13 cellular contexts compared by ENCODE assay signal in the genomic region with DNA sequence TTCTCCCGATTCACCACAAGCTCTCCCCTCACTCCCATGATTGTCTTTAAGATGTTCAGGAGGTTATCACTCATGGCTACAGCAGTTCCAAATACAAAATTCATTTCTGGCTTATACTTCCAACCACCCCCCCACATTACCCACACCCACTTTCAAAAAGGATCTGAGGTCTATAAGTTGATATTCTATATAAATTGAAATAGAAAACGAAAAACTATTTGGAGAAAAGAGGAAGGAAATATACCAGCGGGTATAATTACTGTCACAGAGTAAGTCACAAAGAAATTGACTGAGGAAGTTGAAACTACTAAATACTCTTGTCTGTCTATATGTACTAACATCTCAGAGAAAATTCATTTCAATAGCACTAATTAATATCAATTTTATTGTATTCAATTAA.
A peak's percentile ranks its signal among the peaks of the same experiment; 100 is the strongest.
DNase-seq lines count a peak whose midpoint lies in the region; ATAC-seq and TF ChIP-seq lines count a peak whose summit lies in the region.
"Had no signal": no experiment of that assay in that cellular context is flagged by ENCODE, and none has a peak within 500 bp of the region (broad histone marks: within the 10 kb centered on the region; RNA-seq: fewer than 3 reads in every experiment).

No MANE protein-coding gene starts in this region.

- DNase-seq in KBM-7 = peak; percentile 59
- peak; percentile 51 for DNase-seq in germinal center (ENCODE audit: low spot score)
- no peak for DNase-seq in neural progenitor cell (ENCODE audit: low spot score)
- no peak for DNase-seq in glutamatergic neuron
- DNase-seq in mesenteric fat pad (ENCODE audit: low spot score) = no peak
- DNase-seq in NCI-H1105 treated with DMSO at 0.1 percent for 48 hours (lab: John Stamatoyannopoulos, UW) = no peak
- DNase-seq: activated T-cell treated with anti-CD3 and anti-CD28 coated beads, Interleukin-2, amount 50 U/mL, for 72 hours; NCI-H2081 had no signal

- ATAC-seq in GM18508 (IDR thresholded peaks at IDR 0.05; ENCODE audit: insufficient read depth, unreplicated experiment) = peak; percentile 50
- peak; percentile 69 for ATAC-seq in GM21619 (IDR thresholded peaks at IDR 0.05; ENCODE audit: unreplicated experiment)
- ATAC-seq: activated T-cell treated with anti-CD3 and anti-CD28 coated beads, Interleukin-2, amount 50 U/mL, for 72 hours; HepG2 had no signal

- H3K27ac ChIP-seq in neural progenitor cell = no peak overlapping the region
- H3K27ac ChIP-seq: RWPE1 had no signal

- H3K4me3 Mint-ChIP-seq in neural progenitor cell (no peak overlapping the region), glutamatergic neuron (ENCODE audit: unreplicated experiment) (no peak overlapping the region)
- H3K4me3 Mint-ChIP-seq: activated T-cell treated with anti-CD3 and anti-CD28 coated beads, Interleukin-2, amount 50 U/mL, for 72 hours had no signal

- H3K4me2 ChIP-seq in neural progenitor cell = no peak overlapping the region

- H2AFZ ChIP-seq in neural progenitor cell (replicated peaks) = no peak overlapping the region

- H3K4me1 ChIP-seq in neural progenitor cell = peaks cover 12% of the 10 kb centered on the region

- peaks cover 16% of the 10 kb centered on the region for H3K4me1 Mint-ChIP-seq in neural progenitor cell
- no peaks in the 10 kb centered on the region for H3K4me1 Mint-ChIP-seq in glutamatergic neuron (ENCODE audit: low read depth, unreplicated experiment)

- in situ Hi-C loops in KBM-7 (cut with MboI; ENCODE audit: low pct_unique_long_range_greater_than_20kb, low sequenced_read_pairs) = no loop called here

- H3K79me2 ChIP-seq in neural progenitor cell (ENCODE audit: low read depth) = no peaks in the 10 kb centered on the region

- no peaks in the 10 kb centered on the region for H3K36me3 ChIP-seq in neural progenitor cell

- no peaks in the 10 kb centered on the region for H3F3A ChIP-seq in neural progenitor cell (ENCODE audit: low read depth)

- no peaks in the 10 kb centered on the region for H4K20me1 ChIP-seq in neural progenitor cell (ENCODE audit: low read depth)

- no peak overlapping the region for H3K9ac ChIP-seq in neural progenitor cell

- no peaks in the 10 kb centered on the region for H3K9me3 ChIP-seq in neural progenitor cell (ENCODE audit: low read depth)

- H3K27me3 Mint-ChIP-seq in neural progenitor cell (ENCODE audit: insufficient read depth, low read depth) (no peaks in the 10 kb centered on the region), glutamatergic neuron (ENCODE audit: unreplicated experiment) (no peaks in the 10 kb centered on the region)

- H3K27ac Mint-ChIP-seq in neural progenitor cell (no peak overlapping the region), glutamatergic neuron (ENCODE audit: unreplicated experiment) (no peak overlapping the region)
- H3K27ac Mint-ChIP-seq: activated T-cell treated with anti-CD3 and anti-CD28 coated beads, Interleukin-2, amount 50 U/mL, for 72 hours had no signal

- no peak overlapping the region for H3K4me3 ChIP-seq in neural progenitor cell
- H3K4me3 ChIP-seq: lung had no signal

- H3K27me3 ChIP-seq in neural progenitor cell = no peaks in the 10 kb centered on the region

- TF ChIP-seq CTCF in neural progenitor cell (IDR thresholded peaks at IDR 0.05) (no peak), glutamatergic neuron (IDR thresholded peaks at IDR 0.05; ENCODE audit: partially characterized antibody, unreplicated experiment) (no peak)

- no peaks in the 10 kb centered on the region for H3K9me3 Mint-ChIP-seq in neural progenitor cell
- peaks cover 2% of the 10 kb centered on the region for H3K9me3 Mint-ChIP-seq in glutamatergic neuron (ENCODE audit: unreplicated experiment)

- H3K36me3 Mint-ChIP-seq in neural progenitor cell (no peaks in the 10 kb centered on the region), glutamatergic neuron (ENCODE audit: unreplicated experiment) (peaks cover 4% of the 10 kb centered on the region)

Comparison
In these comparisons a context has a peak if more than half of its experiments do, and no peak if none do; other contexts are left out.
1. DNase-seq: peak in KBM-7 (single experiment) and germinal center (single experiment); none in neural progenitor cell (single experiment), glutamatergic neuron (single experiment), mesenteric fat pad (single experiment) and NCI-H1105 treated with DMSO at 0.1 percent for 48 hours (single experiment).